8 cellular contexts compared by ENCODE assay signal in genomic region chr13:106536244-106537034, GRCh38. TPM values are rescaled to one million over a fixed set of nuclear protein-coding genes. Genes with fewer than 3 reads are reported as not detected.
DNase-seq lines count a peak whose midpoint lies in the region; ATAC-seq and TF ChIP-seq lines count a peak whose summit lies in the region.

No MANE protein-coding gene starts in this region.

- H3K27ac ChIP-seq in ectodermal cell (ENCODE audit: insufficient read depth, low read depth, low read length, poor library complexity, severe bottlenecking): no peak overlapping the region

- POLR2A ChIA-PET in activated CD8-positive, alpha-beta T cell treated with anti-CD3 and anti-CD28 coated beads for 36 hours (lab: Charles Lee): interaction anchor here (0.7 to 1.2 kb wide), 4 partner anchors 29 to 84 kb away, joined by 3 to 5 read pairs (median 4); partner anchors contain the start of gene ARGLU1

- H3K9me3 ChIP-seq in BE2C: no peaks in the 10 kb centered on the region
- no peaks in the 10 kb centered on the region for H3K9me3 ChIP-seq in ectodermal cell (ENCODE audit: control insufficient read depth, low read length)

- peaks cover 5% of the 10 kb centered on the region for H3K36me3 Mint-ChIP-seq in activated CD8-positive, alpha-beta T cell treated with anti-CD3 and anti-CD28 coated beads for 36 hours (ENCODE audit: low read depth)

- peak; percentile 96 for DNase-seq in BE2C
- DNase-seq in NCI-H748 (lab: John Stamatoyannopoulos, UW; ENCODE audit: unreplicated experiment): peak; percentile 93
- peak; percentile 88 for DNase-seq in activated CD8-positive, alpha-beta T cell treated with anti-CD3 and anti-CD28 coated beads for 36 hours
- DNase-seq in lung microvascular endothelial cell (ENCODE audit: low read depth in 2 of 2): peak; percentile 92 to 94
- peak; percentile 74 to 89 (median 78) for DNase-seq in stimulated activated CD4-positive, alpha-beta T cell treated with anti-CD3 and anti-CD28 coated beads, TNF-alpha, amount 100 ng/mL, for 4 hours (ENCODE audit: low read depth in 3 of 3)

- WGBS in ectodermal cell, 2 experiments: 5 to 8% methylated on average over 47 to 50 of the region's 50 CpGs

- ATAC-seq in GM19043 (IDR thresholded peaks at IDR 0.05; ENCODE audit: low read depth, unreplicated experiment) (peak; percentile 34), HG03432 (IDR thresholded peaks at IDR 0.05; ENCODE audit: unreplicated experiment) (peak; percentile 46)
- ATAC-seq in activated CD8-positive, alpha-beta T cell treated with anti-CD3 and anti-CD28 coated beads for 36 hours: peak; percentile 40

- H3K27ac Mint-ChIP-seq in activated CD8-positive, alpha-beta T cell treated with anti-CD3 and anti-CD28 coated beads for 36 hours: no peak overlapping the region

- peak overlapping the region; percentile 81 for H3K4me3 Mint-ChIP-seq in activated CD8-positive, alpha-beta T cell treated with anti-CD3 and anti-CD28 coated beads for 36 hours

- CTCF ChIA-PET in activated CD8-positive, alpha-beta T cell treated with anti-CD3 and anti-CD28 coated beads for 36 hours (lab: Charles Lee): interaction anchor here (0.6 to 3.0 kb wide), 32 partner anchors 8 to 1763 kb away, joined by 3 to 28 read pairs (median 3); partner anchors contain the start of gene ARGLU1

- H3K4me1 ChIP-seq in BE2C (no peaks in the 10 kb centered on the region; the same call in 1 of the 2 replicates), ectodermal cell (ENCODE audit: control insufficient read depth, insufficient read depth, low read length) (no peaks in the 10 kb centered on the region)

- H3K27me3 ChIP-seq in BE2C (no peaks in the 10 kb centered on the region), ectodermal cell (ENCODE audit: control insufficient read depth, insufficient read depth, low read length, poor library complexity, severe bottlenecking) (no peaks in the 10 kb centered on the region)

- H3K4me1 Mint-ChIP-seq in activated CD8-positive, alpha-beta T cell treated with anti-CD3 and anti-CD28 coated beads for 36 hours (ENCODE audit: low read depth): peaks cover 15% of the 10 kb centered on the region

- intact Hi-C loops in activated CD8-positive, alpha-beta T cell treated with anti-CD3 and anti-CD28 coated beads for 36 hours (cut with micrococcal nuclease): no loop called here

- H3K27me3 Mint-ChIP-seq in activated CD8-positive, alpha-beta T cell treated with anti-CD3 and anti-CD28 coated beads for 36 hours: peaks cover 26% of the 10 kb centered on the region

- H3K36me3 ChIP-seq in BE2C (peaks cover 9% of the 10 kb centered on the region), ectodermal cell (ENCODE audit: control insufficient read depth, insufficient read depth, low read length) (peaks cover 10% of the 10 kb centered on the region)

- peak; percentile 98 for TF ChIP-seq CTCF in BE2C (IDR thresholded peaks at IDR 0.05; ENCODE audit: low read depth, low read length)
- peak; percentile 91 for TF ChIP-seq CTCF in activated CD8-positive, alpha-beta T cell treated with anti-CD3 and anti-CD28 coated beads for 36 hours (IDR thresholded peaks at IDR 0.05)

- H3K9me3 Mint-ChIP-seq in activated CD8-positive, alpha-beta T cell treated with anti-CD3 and anti-CD28 coated beads for 36 hours: no peaks in the 10 kb centered on the region

- H3K4me3 ChIP-seq in BE2C (ENCODE audit: low read depth, low read length) (peak overlapping the region; percentile 65), ectodermal cell (ENCODE audit: insufficient read depth, low read depth, low read length) (peak overlapping the region; percentile 97)

RNA-seq across cellular contexts. Expression of gene EFNB2, which starts 1.0 kb away (rescaled TPM):
- polyA plus RNA-seq in BE2C (2012; ENCODE audit: insufficient read depth, insufficient read length, low read depth): 15.5 TPM
- under 1 TPM; 0.11 to 0.20 TPM for total RNA-seq in activated CD8-positive, alpha-beta T cell treated with anti-CD3 and anti-CD28 coated beads for 36 hours
- 116 TPM for polyA plus RNA-seq in ectodermal cell (2013, experiment 1 of 4)
- polyA plus RNA-seq in ectodermal cell (2013, experiment 2 of 4): 110 TPM
- polyA plus RNA-seq in ectodermal cell (2013, experiment 3 of 4): 92.2 TPM
- 100 TPM for polyA plus RNA-seq in ectodermal cell (2013, experiment 4 of 4)
- 21.6 and 64.9 TPM in 2 replicates for total RNA-seq in lung microvascular endothelial cell

RNA-seq across cellular contexts. Expression of gene ARGLU1, which starts 31.5 kb away (rescaled TPM):
- polyA plus RNA-seq in BE2C (2012; ENCODE audit: insufficient read depth, insufficient read length, low read depth): 108 TPM
- total RNA-seq in activated CD8-positive, alpha-beta T cell treated with anti-CD3 and anti-CD28 coated beads for 36 hours: 10 to 100 TPM; 89.2 to 91.8 TPM
- polyA plus RNA-seq in ectodermal cell (2013, experiment 1 of 4): 244 TPM
- 234 TPM for polyA plus RNA-seq in ectodermal cell (2013, experiment 2 of 4)
- polyA plus RNA-seq in ectodermal cell (2013, experiment 3 of 4): 236 TPM
- 269 TPM for polyA plus RNA-seq in ectodermal cell (2013, experiment 4 of 4)
- total RNA-seq in lung microvascular endothelial cell: 23.3 and 24.4 TPM in 2 replicates

Comparison
In these comparisons a context has a peak if more than half of its experiments do, and no peak if none do; other contexts are left out.
1. RNA of gene EFNB2, which starts 1.0 kb away (total RNA-seq): 21.6 to 64.9 TPM in lung microvascular endothelial cell; 0.11 to 0.20 TPM in activated CD8-positive, alpha-beta T cell treated with anti-CD3 and anti-CD28 coated beads for 36 hours; every median in the first group is over 10 times any median in the second.
2. Peak in every context shown above with its lines, with median percentiles within 50 percentile points of each other: DNase-seq and ATAC-seq.